Comparison of ENCODE assay signal across 8 cellular contexts in genomic region chr12:23132357-23132756, GRCh38.
"Had no signal": no experiment of that assay in that cellular context is flagged by ENCODE, and none has a peak within 500 bp of the region (broad histone marks: within the 10 kb centered on the region; RNA-seq: fewer than 3 reads in every experiment).

No MANE protein-coding gene starts in this region.

- H3K4me3 ChIP-seq: GM12878 had no signal

- FAIRE-seq: G401.6, GM12878, GM12891, GM12892, GM18507, GM19239 had no signal

- DNase-seq: GDM1, GF-D8 had no signal

- ATAC-seq: GM12878 had no signal
